Comparison of ENCODE assay signal across 18 cellular contexts in the genomic region with DNA sequence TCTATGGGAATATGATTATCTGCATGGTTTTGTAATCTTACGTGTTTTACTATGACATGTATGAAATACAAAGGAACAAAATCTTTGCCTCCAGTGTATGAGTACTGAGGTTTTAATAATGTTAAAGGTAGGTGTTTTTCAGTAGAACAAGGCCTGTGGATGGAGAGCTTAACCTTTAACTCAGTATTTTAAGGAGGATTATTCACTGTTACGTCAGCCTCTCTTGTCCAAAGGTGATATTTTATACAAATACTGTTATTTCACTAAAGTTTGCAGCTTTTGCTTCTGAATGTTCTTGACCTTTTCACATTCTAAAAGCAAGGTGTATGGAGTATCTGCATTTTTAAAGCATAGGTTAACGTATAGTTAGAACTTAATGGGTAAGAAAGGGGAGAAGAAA.
A peak's percentile ranks its signal among the peaks of the same experiment; 100 is the strongest.
DNase-seq lines count a peak whose midpoint lies in the region; ATAC-seq and TF ChIP-seq lines count a peak whose summit lies in the region.
"Had no signal": no experiment of that assay in that cellular context is flagged by ENCODE, and none has a peak within 500 bp of the region (broad histone marks: within the 10 kb centered on the region; RNA-seq: fewer than 3 reads in every experiment).

No MANE protein-coding gene starts in this region.

- H3K27me3 Mint-ChIP-seq in HFFc6 (ENCODE audit: insufficient read depth) = no peaks in the 10 kb centered on the region; the same call in 1 of the 2 replicates
- peaks cover 3% of the 10 kb centered on the region for H3K27me3 Mint-ChIP-seq in nephron progenitor cell (ENCODE audit: low read depth, poor library complexity)
- no peaks in the 10 kb centered on the region for H3K27me3 Mint-ChIP-seq in naive thymus-derived CD8-positive, alpha-beta T cell
- H3K27me3 Mint-ChIP-seq: CD4-positive, alpha-beta memory T cell had no signal

- peaks cover 40% of the 10 kb centered on the region for H3K36me3 Mint-ChIP-seq in HFFc6 (ENCODE audit: low read depth)
- H3K36me3 Mint-ChIP-seq in nephron progenitor cell (ENCODE audit: low read depth) = peaks cover 52% of the 10 kb centered on the region
- peaks cover 0 to 88% (median 20%) of the 10 kb centered on the region in 3 donors for H3K36me3 Mint-ChIP-seq in naive thymus-derived CD8-positive, alpha-beta T cell

- H3K36me3 ChIP-seq in SK-N-SH (replicated peaks in 1 of 2; ENCODE audit: control insufficient read depth in 1 of 2, insufficient read depth in 2 of 2, low read length in 1 of 2) (peaks cover 38 to 49% of the 10 kb centered on the region in 2 experiments), RWPE2 (ENCODE audit: low read depth) (peaks cover 79% of the 10 kb centered on the region), smooth muscle cell (ENCODE audit: low read depth) (peaks cover 7% of the 10 kb centered on the region)

- peak overlapping the region; percentile 74; the same call in 1 of the 2 replicates for H3K27ac Mint-ChIP-seq in HFFc6
- H3K27ac Mint-ChIP-seq in nephron progenitor cell = peak overlapping the region; percentile 70
- peak overlapping the region in 1 of 10 donors; percentile 12 for H3K27ac Mint-ChIP-seq in naive thymus-derived CD8-positive, alpha-beta T cell
- H3K27ac Mint-ChIP-seq: CD4-positive, alpha-beta memory T cell had no signal

- ATAC-seq in SK-N-SH treated with all-trans-retinoic acid at 6 μM for 48 hours = no peak
- no peak for ATAC-seq in RWPE2 (ENCODE audit: low read depth)
- no peak for ATAC-seq in naive thymus-derived CD8-positive, alpha-beta T cell

- H3K9me3 Mint-ChIP-seq in HFFc6 (no peaks in the 10 kb centered on the region), nephron progenitor cell (no peaks in the 10 kb centered on the region)
- no peaks in the 10 kb centered on the region for H3K9me3 Mint-ChIP-seq in naive thymus-derived CD8-positive, alpha-beta T cell
- H3K9me3 Mint-ChIP-seq: CD4-positive, alpha-beta memory T cell had no signal

- peak overlapping the region in 1 of 2 experiments; percentile 90; a peak in 2 of 4 replicates for H3K27ac ChIP-seq in SK-N-SH (ENCODE audit: low read depth in 2 of 2, low read length in 1 of 2)
- peak overlapping the region; percentile 86 for H3K27ac ChIP-seq in RWPE2 (ENCODE audit: poor library complexity, severe bottlenecking)
- no peak overlapping the region for H3K27ac ChIP-seq in smooth muscle cell (ENCODE audit: low read depth)
- H3K27ac ChIP-seq: 22Rv1; BLaER1 treated with 17β-estradiol and CSF1 and Interleukin-3, amounts not matched to agents 10 nM and 100 nM; Peyer's patch; SJCRH30 had no signal

- CTCF ChIA-PET in SK-N-SH (lab: Yijun Ruan, JAX) = no interaction called here

- no peak overlapping the region for H3K4me3 Mint-ChIP-seq in HFFc6
- H3K4me3 Mint-ChIP-seq in nephron progenitor cell = no peak overlapping the region
- H3K4me3 Mint-ChIP-seq in naive thymus-derived CD8-positive, alpha-beta T cell = no peak overlapping the region
- H3K4me3 Mint-ChIP-seq: CD4-positive, alpha-beta memory T cell had no signal

- H3K79me2 ChIP-seq in SK-N-SH (ENCODE audit: insufficient read depth) (peaks cover 7% of the 10 kb centered on the region; the same call in 1 of the 2 replicates), smooth muscle cell (ENCODE audit: low read depth) (no peaks in the 10 kb centered on the region)

- TF ChIP-seq CTCF in SK-N-SH (IDR thresholded peaks at IDR 0.05) (no peak), HFFc6 (IDR thresholded peaks at IDR 0.05) (no peak), RWPE2 (IDR thresholded peaks at IDR 0.05; ENCODE audit: poor library complexity, severe bottlenecking) (no peak), nephron progenitor cell (IDR thresholded peaks at IDR 0.05) (no peak), smooth muscle cell (IDR thresholded peaks at IDR 0.05; ENCODE audit: borderline replicate concordance, insufficient read depth, poor library complexity, severe bottlenecking) (no peak)

- peaks cover 0 to 30% of the 10 kb centered on the region in 2 experiments; a peak in 2 of 4 replicates for H3K4me1 ChIP-seq in SK-N-SH (ENCODE audit: control insufficient read depth in 1 of 2, insufficient read depth in 2 of 2, low read depth in 1 of 2, low read length in 1 of 2)
- H3K4me1 ChIP-seq in RWPE2 (ENCODE audit: insufficient read depth, poor library complexity, severe bottlenecking) = peaks cover 35% of the 10 kb centered on the region
- no peaks in the 10 kb centered on the region for H3K4me1 ChIP-seq in smooth muscle cell (ENCODE audit: low read depth)
- H3K4me1 ChIP-seq: Caco-2, Peyer's patch, SJCRH30 had no signal

- no peaks in the 10 kb centered on the region for H3K9me2 ChIP-seq in SK-N-SH

- no peaks in the 10 kb centered on the region for H3K9me3 ChIP-seq in SK-N-SH
- H3K9me3 ChIP-seq in RWPE2 (ENCODE audit: severe bottlenecking) = no peaks in the 10 kb centered on the region
- no peaks in the 10 kb centered on the region for H3K9me3 ChIP-seq in smooth muscle cell (replicated peaks; ENCODE audit: low read depth)
- H3K9me3 ChIP-seq: Caco-2, Peyer's patch, SJCRH30 had no signal

- H2AFZ ChIP-seq in SK-N-SH (ENCODE audit: low read depth) (no peak overlapping the region), smooth muscle cell (ENCODE audit: low read depth) (no peak overlapping the region)

- H3K27me3 ChIP-seq in SK-N-SH (ENCODE audit: insufficient read depth) = no peaks in the 10 kb centered on the region
- H3K27me3 ChIP-seq in RWPE2 (ENCODE audit: insufficient read depth, poor library complexity, severe bottlenecking) = no peaks in the 10 kb centered on the region
- H3K27me3 ChIP-seq in smooth muscle cell (ENCODE audit: low read depth) = no peaks in the 10 kb centered on the region
- H3K27me3 ChIP-seq: BLaER1 treated with 17β-estradiol and CSF1 and Interleukin-3, amounts not matched to agents 10 nM and 100 nM; Peyer's patch; SJCRH30 had no signal

- no peak overlapping the region for H3K4me3 ChIP-seq in SK-N-SH (ENCODE audit: low read depth in 2 of 2, low read length in 1 of 2)
- H3K4me3 ChIP-seq in RWPE2 (ENCODE audit: severe bottlenecking) = no peak overlapping the region
- H3K4me3 ChIP-seq in smooth muscle cell = no peak overlapping the region
- H3K4me3 ChIP-seq: BLaER1 treated with 17β-estradiol and CSF1 and Interleukin-3, amounts not matched to agents 10 nM and 100 nM; Peyer's patch; SJCRH30 had no signal

- no peak for TF ChIP-seq RAD21 in SK-N-SH (IDR thresholded peaks at IDR 0.05; ENCODE audit: low read length)

- no peak overlapping the region for H3K4me2 ChIP-seq in SK-N-SH
- no peak overlapping the region for H3K4me2 ChIP-seq in smooth muscle cell
- H3K4me2 ChIP-seq: BLaER1 treated with 17β-estradiol and CSF1 and Interleukin-3, amounts not matched to agents 10 nM and 100 nM had no signal

- H3F3A ChIP-seq in SK-N-SH (replicated peaks; ENCODE audit: insufficient read depth) = peaks cover 48% of the 10 kb centered on the region
- H3F3A ChIP-seq in smooth muscle cell (ENCODE audit: low read depth) = no peaks in the 10 kb centered on the region

- peak overlapping the region; percentile 1; the same call in 1 of the 2 replicates for H3K9ac ChIP-seq in SK-N-SH
- no peak overlapping the region for H3K9ac ChIP-seq in smooth muscle cell (ENCODE audit: low read depth)
- H3K9ac ChIP-seq: BLaER1 treated with 17β-estradiol and CSF1 and Interleukin-3, amounts not matched to agents 10 nM and 100 nM had no signal

- POLR2A ChIA-PET in SK-N-SH (lab: Yijun Ruan, JAX) = no interaction called here
- POLR2A ChIA-PET in naive thymus-derived CD8-positive, alpha-beta T cell (lab: Charles Lee) = no interaction called here

- no peak for TF ChIP-seq EP300 in SK-N-SH (IDR thresholded peaks at IDR 0.05; ENCODE audit: borderline replicate concordance in 1 of 2, low read depth in 1 of 2, low read length in 1 of 2)

- 96% methylated on average over 3 of the region's 3 CpGs for WGBS in SK-N-SH (ENCODE audit: low lambda C conversion rate)
- WGBS in smooth muscle cell (ENCODE audit: low lambda C conversion rate) = 92% methylated on average over 3 of the region's 3 CpGs

- no peaks in the 10 kb centered on the region for H4K20me1 ChIP-seq in SK-N-SH (ENCODE audit: insufficient read depth)
- no peaks in the 10 kb centered on the region for H4K20me1 ChIP-seq in smooth muscle cell (ENCODE audit: low read depth)
- H4K20me1 ChIP-seq: BLaER1 treated with 17β-estradiol and CSF1 and Interleukin-3, amounts not matched to agents 10 nM and 100 nM had no signal

- DNase-seq in SK-N-SH (no peak), HFFc6 (no peak), RWPE2 (ENCODE audit: low spot score) (no peak), nephron progenitor cell (no peak), smooth muscle cell (lab: John Stamatoyannopoulos, UW; ENCODE audit: unreplicated experiment) (no peak)
- DNase-seq in naive thymus-derived CD8-positive, alpha-beta T cell = no peak
- no peak for DNase-seq in activated CD4-positive, CD25-positive, alpha-beta regulatory T cell (lab: John Stamatoyannopoulos, UW)
- DNase-seq: Caco-2; CD4-positive, alpha-beta memory T cell; DND-41; NCI-H1092 treated with DMSO at 0.1 percent for 48 hours; NCI-H1436 treated with DMSO at 0.1 percent for 48 hours; NCI-H1930; Peyer's patch; SJCRH30 had no signal

- H3K4me1 Mint-ChIP-seq in HFFc6 (ENCODE audit: low read depth) (peaks cover 57% of the 10 kb centered on the region), nephron progenitor cell (peaks cover 66% of the 10 kb centered on the region)
- no peaks in the 10 kb centered on the region for H3K4me1 Mint-ChIP-seq in naive thymus-derived CD8-positive, alpha-beta T cell

TF ChIP-seq in SK-N-SH, 30 proteins besides CTCF, POLR2A, EP300 and RAD21 (continues in another document):
- TF ChIP-seq YY1 (IDR thresholded peaks at IDR 0.05; ENCODE audit: low read depth) (no peak), FOSL2 (IDR thresholded peaks at IDR 0.05; ENCODE audit: borderline replicate concordance, low read depth) (no peak), USF2 (IDR thresholded peaks at IDR 0.05; ENCODE audit: borderline replicate concordance, low read depth, low read length) (no peak)

TF ChIP-seq in SK-N-SH treated with all-trans-retinoic acid at 6 μM for 48 hours, 23 proteins besides CTCF, POLR2A, EP300 and RAD21 (continues in another document):
- TF ChIP-seq, protein P1, sequence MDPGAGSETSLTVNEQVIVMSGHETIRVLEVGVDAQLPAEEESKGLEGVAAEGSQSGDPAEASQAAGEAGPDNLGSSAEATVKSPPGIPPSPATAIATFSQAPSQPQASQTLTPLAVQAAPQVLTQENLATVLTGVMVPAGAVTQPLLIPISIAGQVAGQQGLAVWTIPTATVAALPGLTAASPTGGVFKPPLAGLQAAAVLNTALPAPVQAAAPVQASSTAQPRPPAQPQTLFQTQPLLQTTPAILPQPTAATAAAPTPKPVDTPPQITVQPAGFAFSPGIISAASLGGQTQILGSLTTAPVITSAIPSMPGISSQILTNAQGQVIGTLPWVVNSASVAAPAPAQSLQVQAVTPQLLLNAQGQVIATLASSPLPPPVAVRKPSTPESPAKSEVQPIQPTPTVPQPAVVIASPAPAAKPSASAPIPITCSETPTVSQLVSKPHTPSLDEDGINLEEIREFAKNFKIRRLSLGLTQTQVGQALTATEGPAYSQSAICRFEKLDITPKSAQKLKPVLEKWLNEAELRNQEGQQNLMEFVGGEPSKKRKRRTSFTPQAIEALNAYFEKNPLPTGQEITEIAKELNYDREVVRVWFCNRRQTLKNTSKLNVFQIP (CRISPR knock-in tag; IDR thresholded peaks at IDR 0.05; ENCODE audit: borderline replicate concordance, low read depth) = no peak
- TF ChIP-seq TOX (CRISPR knock-in tag; IDR thresholded peaks at IDR 0.05; ENCODE audit: borderline replicate concordance) (no peak), PPARA (CRISPR knock-in tag; IDR thresholded peaks at IDR 0.05; ENCODE audit: borderline replicate concordance) (no peak), SNAI2 (CRISPR knock-in tag; IDR thresholded peaks at IDR 0.05) (no peak)
